Comparison of ENCODE assay signal across 21 cellular contexts in genomic region chr4:26566027-26566578, GRCh38. TPM values are rescaled to one million over a fixed set of nuclear protein-coding genes. Genes with fewer than 3 reads are reported as not detected.
DNase-seq lines count a peak whose midpoint lies in the region; FAIRE-seq and TF ChIP-seq lines count a peak whose summit lies in the region.
"Had no signal": no experiment of that assay in that cellular context is flagged by ENCODE, and none has a peak within 500 bp of the region (broad histone marks: within the 10 kb centered on the region; RNA-seq: fewer than 3 reads in every experiment).

No MANE protein-coding gene starts in this region.

- H3K27ac ChIP-seq in astrocyte (ENCODE audit: low read depth, low read length): no peak overlapping the region
- H3K27ac ChIP-seq: parathyroid adenoma, sigmoid colon, suprapubic skin had no signal

- H3K36me3 ChIP-seq in astrocyte (ENCODE audit: insufficient read depth, low read length): no peaks in the 10 kb centered on the region
- no peaks in the 10 kb centered on the region for H3K36me3 ChIP-seq in neuron (ENCODE audit: insufficient read depth, low read length)
- H3K36me3 ChIP-seq: sigmoid colon, suprapubic skin had no signal

- peak overlapping the region; percentile 3 for H3K4me2 ChIP-seq in astrocyte (ENCODE audit: low read length)

- H3K27me3 Mint-ChIP-seq in activated CD4-positive, alpha-beta T cell treated with anti-CD3 and anti-CD28 coated beads, Interleukin-2, amount 10 ng/mL, durations not matched to agents 24 days and 14 days: peaks cover 4% of the 10 kb centered on the region
- peaks cover 13% of the 10 kb centered on the region for H3K27me3 Mint-ChIP-seq in activated CD4-positive, alpha-beta T cell treated with anti-CD3 and anti-CD28 coated beads, Interleukin-2, amount 10 ng/mL, durations not matched to agents 7 days and 5 days
- H3K27me3 Mint-ChIP-seq in astrocyte (ENCODE audit: low read depth, unreplicated experiment): no peaks in the 10 kb centered on the region

- H3K9me3 Mint-ChIP-seq in activated CD4-positive, alpha-beta T cell treated with anti-CD3 and anti-CD28 coated beads, Interleukin-2, amount 10 ng/mL, durations not matched to agents 24 days and 14 days: no peaks in the 10 kb centered on the region
- H3K9me3 Mint-ChIP-seq in activated CD4-positive, alpha-beta T cell treated with anti-CD3 and anti-CD28 coated beads, Interleukin-2, amount 10 ng/mL, durations not matched to agents 7 days and 5 days: no peaks in the 10 kb centered on the region
- H3K9me3 Mint-ChIP-seq in astrocyte (ENCODE audit: unreplicated experiment): peaks cover 5% of the 10 kb centered on the region
- H3K9me3 Mint-ChIP-seq: dendritic cell treated with granulocyte-macrophage colony-stimulating factor and Interleukin-4, amounts not matched to agents 40 ng/mL and 50 ng/mL, for 4 days; T-helper 2 cell treated with Interferon-gamma antibody and Interleukin-4, amounts not matched to agents 5 μg/mL and 100 μg/mL, for 36 hours had no signal

- POLR2A ChIA-PET in activated CD4-positive, alpha-beta T cell treated with anti-CD3 and anti-CD28 coated beads, Interleukin-2, amount 10 ng/mL, durations not matched to agents 7 days and 5 days (lab: Charles Lee): no interaction called here

- no peaks in the 10 kb centered on the region for H3K9me3 ChIP-seq in astrocyte (ENCODE audit: insufficient read depth, low read depth, low read length)
- H3K9me3 ChIP-seq in neuron (ENCODE audit: low read length): no peaks in the 10 kb centered on the region
- H3K9me3 ChIP-seq: suprapubic skin had no signal

- H3K36me3 Mint-ChIP-seq in activated CD4-positive, alpha-beta T cell treated with anti-CD3 and anti-CD28 coated beads, Interleukin-2, amount 10 ng/mL, durations not matched to agents 24 days and 14 days (ENCODE audit: low read depth): no peaks in the 10 kb centered on the region
- H3K36me3 Mint-ChIP-seq in activated CD4-positive, alpha-beta T cell treated with anti-CD3 and anti-CD28 coated beads, Interleukin-2, amount 10 ng/mL, durations not matched to agents 7 days and 5 days (ENCODE audit: low read depth): no peaks in the 10 kb centered on the region
- no peaks in the 10 kb centered on the region for H3K36me3 Mint-ChIP-seq in astrocyte (ENCODE audit: low read depth, unreplicated experiment)
- H3K36me3 Mint-ChIP-seq: naive thymus-derived CD8-positive, alpha-beta T cell had no signal

- H3K4me1 ChIP-seq in astrocyte (ENCODE audit: insufficient read depth, low read length) (peaks cover 18% of the 10 kb centered on the region), neuron (ENCODE audit: insufficient read depth, low read length) (peaks cover 16% of the 10 kb centered on the region)
- H3K4me1 ChIP-seq: parathyroid adenoma, sigmoid colon, suprapubic skin had no signal

- peak overlapping the region; percentile 45 for H3K27ac Mint-ChIP-seq in activated CD4-positive, alpha-beta T cell treated with anti-CD3 and anti-CD28 coated beads, Interleukin-2, amount 10 ng/mL, durations not matched to agents 24 days and 14 days
- H3K27ac Mint-ChIP-seq in activated CD4-positive, alpha-beta T cell treated with anti-CD3 and anti-CD28 coated beads, Interleukin-2, amount 10 ng/mL, durations not matched to agents 7 days and 5 days: no peak overlapping the region
- peak overlapping the region; percentile 6 for H3K27ac Mint-ChIP-seq in astrocyte (ENCODE audit: unreplicated experiment)
- H3K27ac Mint-ChIP-seq: activated B cell treated with CpG ODN at 0.5 μM for 24 hours; dendritic cell treated with granulocyte-macrophage colony-stimulating factor and Interleukin-4, amounts not matched to agents 40 ng/mL and 50 ng/mL, for 4 days; naive thymus-derived CD8-positive, alpha-beta T cell; T-helper 2 cell treated with Interferon-gamma antibody and Interleukin-4, amounts not matched to agents 5 μg/mL and 100 μg/mL, for 36 hours had no signal

- TF ChIP-seq CTCF in astrocyte (IDR thresholded peaks at IDR 0.05; ENCODE audit: insufficient read depth, low read depth, low read length): no peak

- H3K79me2 ChIP-seq in astrocyte (ENCODE audit: insufficient read depth, low read length): no peaks in the 10 kb centered on the region
- H3K79me2 ChIP-seq: parathyroid adenoma had no signal

- no peak overlapping the region for H3K9ac ChIP-seq in astrocyte (ENCODE audit: low read length)
- H3K9ac ChIP-seq: parathyroid adenoma had no signal

- peaks cover 17% of the 10 kb centered on the region for H3K4me1 Mint-ChIP-seq in activated CD4-positive, alpha-beta T cell treated with anti-CD3 and anti-CD28 coated beads, Interleukin-2, amount 10 ng/mL, durations not matched to agents 24 days and 14 days
- peaks cover 18% of the 10 kb centered on the region for H3K4me1 Mint-ChIP-seq in activated CD4-positive, alpha-beta T cell treated with anti-CD3 and anti-CD28 coated beads, Interleukin-2, amount 10 ng/mL, durations not matched to agents 7 days and 5 days
- peaks cover 18% of the 10 kb centered on the region for H3K4me1 Mint-ChIP-seq in astrocyte (ENCODE audit: low read depth, unreplicated experiment)

- H3K4me3 Mint-ChIP-seq in activated CD4-positive, alpha-beta T cell treated with anti-CD3 and anti-CD28 coated beads, Interleukin-2, amount 10 ng/mL, durations not matched to agents 24 days and 14 days: no peak overlapping the region
- H3K4me3 Mint-ChIP-seq in activated CD4-positive, alpha-beta T cell treated with anti-CD3 and anti-CD28 coated beads, Interleukin-2, amount 10 ng/mL, durations not matched to agents 7 days and 5 days: no peak overlapping the region
- H3K4me3 Mint-ChIP-seq in astrocyte (ENCODE audit: unreplicated experiment): no peak overlapping the region
- H3K4me3 Mint-ChIP-seq: activated B cell treated with CpG ODN at 0.5 μM for 24 hours; dendritic cell treated with granulocyte-macrophage colony-stimulating factor and Interleukin-4, amounts not matched to agents 40 ng/mL and 50 ng/mL, for 4 days; naive thymus-derived CD8-positive, alpha-beta T cell; T-helper 2 cell treated with Interferon-gamma antibody and Interleukin-4, amounts not matched to agents 5 μg/mL and 100 μg/mL, for 36 hours had no signal

- no peak for FAIRE-seq in astrocyte (lab: Jason Lieb, UNC)
- FAIRE-seq: A204.1 had no signal

- intact Hi-C loops in activated CD4-positive, alpha-beta T cell treated with anti-CD3 and anti-CD28 coated beads, Interleukin-2, amount 10 ng/mL, durations not matched to agents 24 days and 14 days (cut with micrococcal nuclease): no loop called here

- no peak for DNase-seq in activated CD4-positive, alpha-beta T cell treated with anti-CD3 and anti-CD28 coated beads, Interleukin-2, amount 10 ng/mL, durations not matched to agents 24 days and 14 days
- no peak for DNase-seq in activated CD4-positive, alpha-beta T cell treated with anti-CD3 and anti-CD28 coated beads, Interleukin-2, amount 10 ng/mL, durations not matched to agents 7 days and 5 days
- DNase-seq in LHCN-M2 (ENCODE audit: low read depth) (peak; percentile 46), astrocyte (ENCODE audit: low read depth) (no peak), C1 segment of cervical spinal cord (lab: John Stamatoyannopoulos, UW) (no peak), DMS79 treated with DMSO at 0.1 percent for 48 hours (lab: John Stamatoyannopoulos, UW) (no peak), pons (ENCODE audit: low spot score) (no peak)
- DNase-seq: activated B cell treated with CpG ODN at 0.5 μM for 24 hours; activated CD8-positive, alpha-beta memory T cell treated with anti-CD3 and anti-CD28 coated beads for 24 hours; GOT3; head of caudate nucleus; Kasumi-1; naive thymus-derived CD8-positive, alpha-beta T cell; NCI-H1417; sigmoid colon had no signal

- H2AFZ ChIP-seq in astrocyte (ENCODE audit: low read depth, low read length) (no peak overlapping the region), neuron (ENCODE audit: low read depth, low read length) (peak overlapping the region; percentile 57)
- H2AFZ ChIP-seq: parathyroid adenoma had no signal

- H3K4me3 ChIP-seq in astrocyte (ENCODE audit: insufficient read depth, low read depth, low read length) (no peak overlapping the region), neuron (ENCODE audit: low read length) (no peak overlapping the region)
- H3K4me3 ChIP-seq: sigmoid colon, suprapubic skin had no signal

- no peaks in the 10 kb centered on the region for H3K27me3 ChIP-seq in astrocyte (ENCODE audit: insufficient read depth, low read length)
- no peaks in the 10 kb centered on the region for H3K27me3 ChIP-seq in neuron (ENCODE audit: insufficient read depth, low read length)
- H3K27me3 ChIP-seq: sigmoid colon, suprapubic skin had no signal

- CTCF ChIA-PET in activated CD4-positive, alpha-beta T cell treated with anti-CD3 and anti-CD28 coated beads, Interleukin-2, amount 10 ng/mL, durations not matched to agents 7 days and 5 days (lab: Charles Lee): interaction anchor here (0.7 to 1.8 kb wide), 2 partner anchors 9 to 17 kb away, joined by 3 to 5 read pairs; no protein-coding TSS in a partner anchor

- H4K20me1 ChIP-seq in astrocyte (ENCODE audit: insufficient read depth, low read length): no peaks in the 10 kb centered on the region

RNA-seq across cellular contexts. Expression of gene TBC1D19, which starts 17.8 kb away (rescaled TPM):
- total RNA-seq in activated CD4-positive, alpha-beta T cell treated with anti-CD3 and anti-CD28 coated beads, Interleukin-2, amount 10 ng/mL, durations not matched to agents 24 days and 14 days: 3.3 and 3.6 TPM in 2 replicates
- total RNA-seq in activated CD4-positive, alpha-beta T cell treated with anti-CD3 and anti-CD28 coated beads, Interleukin-2, amount 10 ng/mL, durations not matched to agents 7 days and 5 days: 1 to 10 TPM; 4.4 to 5.2 TPM
- total RNA-seq in LHCN-M2 (2014; rRNA removed) (86.3 and 110 TPM in 2 replicates), astrocyte (10.5 and 12.6 TPM in 2 replicates)
- polyA plus RNA-seq in LHCN-M2 (2012): 21.5 TPM
